In genomic region chr10:17157024-17157423, GRCh38 we compare ENCODE assay signal across 9 cellular contexts. TPM values are rescaled to one million over a fixed set of nuclear protein-coding genes. Genes with fewer than 3 reads are reported as not detected.
"Had no signal": no experiment of that assay in that cellular context is flagged by ENCODE, and none has a peak within 500 bp of the region (broad histone marks: within the 10 kb centered on the region; RNA-seq: fewer than 3 reads in every experiment).

No MANE protein-coding gene starts in this region.

- FAIRE-seq: H1, HepG2 had no signal

- H3K4me3 Mint-ChIP-seq: GM23338, H9, IgD-negative memory B cell had no signal

- H3K27ac Mint-ChIP-seq: GM23338, H9, IgD-negative memory B cell had no signal

- H3K9me3 Mint-ChIP-seq: GM23338, H9, IgD-negative memory B cell had no signal

- H2AFZ ChIP-seq: GM23338 had no signal

- H3K9ac ChIP-seq: KMS-11 had no signal

- H3K4me3 ChIP-seq: GM23338 had no signal

- H3K27me3 Mint-ChIP-seq: IgD-negative memory B cell had no signal

- DNase-seq: H9, HCEC 1CT, KBM-7 had no signal

- ATAC-seq: GM23338, HepG2 had no signal

- H3K27ac ChIP-seq: HL-60, KMS-11 had no signal

- H3K4me2 ChIP-seq: GM23338, KMS-11 had no signal

- H3K4me1 Mint-ChIP-seq: GM23338, H9, IgD-negative memory B cell had no signal

RNA-seq across cellular contexts. Expression of gene CUBN, which starts 27.4 kb away (rescaled TPM):
- polyA plus RNA-seq: IgD-negative memory B cell had no signal
